ENCODE assay signal across 20 cellular contexts in genomic region chr6:4606016-4606415, GRCh38.
A peak's percentile ranks its signal among the peaks of the same experiment; 100 is the strongest.
DNase-seq lines count a peak whose midpoint lies in the region; ATAC-seq, FAIRE-seq and TF ChIP-seq lines count a peak whose summit lies in the region.
"Had no signal": no experiment of that assay in that cellular context is flagged by ENCODE, and none has a peak within 500 bp of the region (broad histone marks: within the 10 kb centered on the region; RNA-seq: fewer than 3 reads in every experiment).

No MANE protein-coding gene starts in this region.

- in situ Hi-C loops in IMR-90 (cut with MboI; ENCODE audit: low sequenced_read_pairs) (no loop called here), K562 (cut with MboI) (no loop called here)

- DNase-seq in IMR-90 (no peak), K562 (ENCODE audit: extremely low read depth in 1 of 4, low spot score in 3 of 4) (no peak), immature natural killer cell (no peak), tibial artery (no peak), GF-D8 (lab: John Stamatoyannopoulos, UW) (no peak)
- no peak for DNase-seq in activated CD4-positive, CD25-positive, alpha-beta regulatory T cell treated with anti-CD3 and anti-CD28 coated beads, Interleukin-2, amount 50 U/mL, for 72 hours
- DNase-seq in activated naive CD4-positive, alpha-beta T cell treated with anti-CD3 and anti-CD28 coated beads, Interleukin-2, amount 50 U/mL, for 16 hours: no peak
- DNase-seq: CD4-positive, CD25-positive, alpha-beta regulatory T cell; HFFc6; NCI-H1048; NCI-H1417; NCI-H1694; NCI-H2029 treated with DMSO at 0.1 percent for 48 hours; NCI-H526 treated with DMSO at 0.1 percent for 48 hours; SIG-M5; SK-N-SH had no signal

- H2BK120ac ChIP-seq in IMR-90 (ENCODE audit: low read depth, low read length): no peak overlapping the region

- H3K4me3 Mint-ChIP-seq in immature natural killer cell: peak overlapping the region in 4 of 5 donors; percentile 39 to 83 (median 58)
- H3K4me3 Mint-ChIP-seq: CD4-positive, CD25-positive, alpha-beta regulatory T cell had no signal

- H3K36me3 ChIP-seq in IMR-90 (ENCODE audit: control insufficient read depth, insufficient read depth, low read length) (no peaks in the 10 kb centered on the region), K562 (ENCODE audit: control insufficient read depth, insufficient read depth, low read length) (no peaks in the 10 kb centered on the region), tibial artery (no peaks in the 10 kb centered on the region)
- H3K36me3 ChIP-seq: BLaER1, HAP-1 had no signal

- POLR2A ChIA-PET in IMR-90 (lab: Charles Lee; ENCODE audit: unreplicated experiment) (no interaction called here), K562 (lab: Yijun Ruan, JAX) (interaction anchor here (0.7 kb wide), 1 partner anchor 139 kb away, joined by 3 read pairs; no protein-coding TSS in a partner anchor)

- intact Hi-C loops in IMR-90 (cut with micrococcal nuclease): no loop called here
- intact Hi-C loops in K562 (cut with micrococcal nuclease): no loop called here
- intact Hi-C loops in tibial artery (cut with DNase I; ENCODE audit: low total_unique reads): loop anchor here (10.0 kb wide), 1 partner anchor 609 kb away; no protein-coding TSS in a partner anchor

- TF ChIP-seq CTCF in IMR-90 (conservative IDR thresholded peaks at IDR 0.05; ENCODE audit: low read depth, low read length) (no peak), K562 (IDR thresholded peaks at IDR 0.05 in 2 of 3, conservative IDR thresholded peaks at IDR 0.05 in 1 of 3; ENCODE audit: insufficient read depth in 2 of 3, low read depth in 1 of 3, low read length in 3 of 3) (0 out of 6 replicates have a peak, but pooled peaks of 1 of the 3 experiments have one; percentile 14), tibial artery (IDR thresholded peaks at IDR 0.05) (no peak)

- H3K14ac ChIP-seq in IMR-90 (replicated peaks; ENCODE audit: low read depth, low read length): no peak overlapping the region

- 87% methylated on average over 3 of the region's 7 CpGs; no CpG with 5 or more reads in 1 of the 2 experiments for WGBS in IMR-90 (ENCODE audit: extremely low coverage in 2 of 2, insufficient read length in 1 of 2), 2 experiments
- 2% methylated on average over 7 of the region's 7 CpGs for WGBS in K562 (ENCODE audit: insufficient coverage, low coverage, missing lambda C conversion rate)

- H2AK5ac ChIP-seq in IMR-90 (ENCODE audit: low read depth, low read length): peak overlapping the region; percentile 17

- H4K5ac ChIP-seq in IMR-90 (ENCODE audit: low read depth, low read length): no peak overlapping the region

- no peak for TF ChIP-seq RAD21 in IMR-90 (IDR thresholded peaks at IDR 0.05; ENCODE audit: low read length)
- no peak for TF ChIP-seq RAD21 in K562 (CRISPR knock-in tag; conservative IDR thresholded peaks at IDR 0.05 in 1 of 2, IDR thresholded peaks at IDR 0.05 in 1 of 2)

- no peaks in the 10 kb centered on the region for H3K79me2 ChIP-seq in K562 (ENCODE audit: control insufficient read depth, insufficient read depth, low read length)

- H4K20me1 ChIP-seq in IMR-90 (ENCODE audit: insufficient read depth, low read length) (no peaks in the 10 kb centered on the region), K562 (replicated peaks; ENCODE audit: control insufficient read depth, insufficient read depth, low read length) (no peaks in the 10 kb centered on the region)
- H4K20me1 ChIP-seq: BLaER1 had no signal

- no peak overlapping the region for H2BK20ac ChIP-seq in IMR-90 (ENCODE audit: low read depth, low read length)

- H3K27me3 ChIP-seq in IMR-90 (ENCODE audit: control insufficient read depth, insufficient read depth, low read length) (no peaks in the 10 kb centered on the region), K562 (ENCODE audit: control insufficient read depth in 2 of 2, insufficient read depth in 2 of 2, low read length in 2 of 2) (peaks cover 26 to 43% of the 10 kb centered on the region in 2 experiments; a peak in 4 of 5 replicates), tibial artery (no peaks in the 10 kb centered on the region)
- H3K27me3 ChIP-seq: BLaER1 had no signal

- CTCF ChIA-PET in IMR-90 (lab: Yijun Ruan, JAX): no interaction called here
- CTCF ChIA-PET in K562 (lab: Yijun Ruan, JAX; ENCODE audit: low intra/inter-chr PET ratio): no interaction called here

- dilution Hi-C loops in IMR-90 (cut with HindIII; ENCODE audit: low sequenced_read_pairs, unreplicated experiment): no loop called here

- H3K9me1 ChIP-seq in IMR-90 (ENCODE audit: insufficient read depth, low read length): peaks cover 17% of the 10 kb centered on the region
- no peaks in the 10 kb centered on the region for H3K9me1 ChIP-seq in K562 (ENCODE audit: control insufficient read depth, insufficient read depth, low read length)

- H3K9me3 Mint-ChIP-seq in immature natural killer cell: no peaks in the 10 kb centered on the region

- H3K4me1 Mint-ChIP-seq in immature natural killer cell: peaks cover 67 to 70% of the 10 kb centered on the region in 2 donors
- H3K4me1 Mint-ChIP-seq: CD4-positive, CD25-positive, alpha-beta regulatory T cell had no signal

- no peak overlapping the region for H3K56ac ChIP-seq in IMR-90 (ENCODE audit: extremely low read depth, insufficient read depth, low read length)

- H3K4ac ChIP-seq in IMR-90 (ENCODE audit: low read depth, low read length): no peak overlapping the region

- no peak overlapping the region for H4K91ac ChIP-seq in IMR-90 (ENCODE audit: insufficient read depth, low read depth, low read length)

- BruUV-seq in IMR-90 (replicated peaks; lab: Mats Ljungman, UMichigan): no TSS peak
- BruUV-seq in K562 (replicated peaks; lab: Mats Ljungman, UMichigan): no TSS peak

- H2AK9ac ChIP-seq in IMR-90 (replicated peaks; ENCODE audit: low read depth, low read length, poor library complexity): no peak overlapping the region

- H3K4me3 ChIP-seq in IMR-90 (ENCODE audit: insufficient read depth, low read depth, low read length): no peak overlapping the region
- H3K4me3 ChIP-seq in K562: no peak overlapping the region
- H3K4me3 ChIP-seq in tibial artery: no peak overlapping the region
- H3K4me3 ChIP-seq: BLaER1, HAP-1 had no signal

- no peak overlapping the region for H3K27ac ChIP-seq in IMR-90 (ENCODE audit: insufficient read depth, low read length)
- H3K27ac ChIP-seq in K562 (ENCODE audit: extremely low read depth, low read depth, low read length): no peak overlapping the region
- no peak overlapping the region for H3K27ac ChIP-seq in tibial artery
- H3K27ac ChIP-seq: BLaER1 had no signal

- H3K9me3 ChIP-seq in IMR-90 (ENCODE audit: control insufficient read depth, insufficient read depth, low read length) (no peaks in the 10 kb centered on the region), K562 (replicated peaks; ENCODE audit: control insufficient read depth, insufficient read depth, low read depth, low read length) (no peaks in the 10 kb centered on the region), tibial artery (no peaks in the 10 kb centered on the region)
- H3K9me3 ChIP-seq: BLaER1, HAP-1, SK-N-SH had no signal

- no peak for ATAC-seq in IMR-90 (ENCODE audit: low read depth)
- ATAC-seq in K562: 0 out of 3 replicates have a peak, but pooled peaks have one; percentile 20

- H3K4me2 ChIP-seq in IMR-90 (ENCODE audit: low read depth, low read length) (no peak overlapping the region), K562 (ENCODE audit: insufficient read depth, low read length) (no peak overlapping the region)
- H3K4me2 ChIP-seq: BLaER1 had no signal

- no peak overlapping the region for H2BK15ac ChIP-seq in IMR-90 (ENCODE audit: low read depth, low read length)

- peak overlapping the region in 1 of 6 donors; percentile 48 for H3K27ac Mint-ChIP-seq in immature natural killer cell
- H3K27ac Mint-ChIP-seq: CD4-positive, CD25-positive, alpha-beta regulatory T cell; HFFc6 had no signal

- peaks cover 0 to 4% (median 3%) of the 10 kb centered on the region in 3 donors for H3K36me3 Mint-ChIP-seq in immature natural killer cell
- H3K36me3 Mint-ChIP-seq: CD4-positive, CD25-positive, alpha-beta regulatory T cell had no signal

- H3K4me1 ChIP-seq in IMR-90 (ENCODE audit: control insufficient read depth, insufficient read depth, low read length): peaks cover 10% of the 10 kb centered on the region
- H3K4me1 ChIP-seq in K562 (replicated peaks in 1 of 2; ENCODE audit: control insufficient read depth in 2 of 2, insufficient read depth in 2 of 2, low read length in 2 of 2): peaks cover 3 to 7% of the 10 kb centered on the region in 2 experiments; a peak in 4 of 5 replicates
- H3K4me1 ChIP-seq in tibial artery: peaks cover 0 to 35% (median 26%) of the 10 kb centered on the region in 4 donors
- H3K4me1 ChIP-seq: HAP-1 had no signal

- H3K9ac ChIP-seq in IMR-90 (ENCODE audit: low read depth, low read length): no peak overlapping the region
- no peak overlapping the region for H3K9ac ChIP-seq in K562 (ENCODE audit: insufficient read depth in 1 of 2, low read depth in 2 of 2, low read length in 2 of 2)
- H3K9ac ChIP-seq: BLaER1, SK-N-SH had no signal

- H2AFZ ChIP-seq in IMR-90 (replicated peaks; ENCODE audit: low read length, poor library complexity): no peak overlapping the region
- no peak overlapping the region for H2AFZ ChIP-seq in K562 (ENCODE audit: low read depth, low read length)

- H2BK5ac ChIP-seq in IMR-90 (ENCODE audit: low read depth, low read length, poor library complexity, severe bottlenecking): no peak overlapping the region

- no peaks in the 10 kb centered on the region for H3K79me1 ChIP-seq in IMR-90 (ENCODE audit: low read depth in 1 of 2, low read length in 2 of 2)

- H3K23ac ChIP-seq in IMR-90 (ENCODE audit: low read depth, low read length): no peak overlapping the region

- H4K8ac ChIP-seq in IMR-90 (ENCODE audit: low read depth in 2 of 2, low read length in 2 of 2): no peak overlapping the region

- no peak overlapping the region for H3K18ac ChIP-seq in IMR-90 (ENCODE audit: low read depth, low read length)

- peaks cover 2 to 3% (median 3%) of the 10 kb centered on the region in 3 donors for H3K27me3 Mint-ChIP-seq in immature natural killer cell (ENCODE audit: low read depth in 3 of 3)
- H3K27me3 Mint-ChIP-seq: CD4-positive, CD25-positive, alpha-beta regulatory T cell had no signal

- TF ChIP-seq EP300 in K562 (IDR thresholded peaks at IDR 0.05; ENCODE audit: low read length): no peak

- no peak for FAIRE-seq in K562 (lab: Jason Lieb, UNC)
- FAIRE-seq: A204.1, D721Med had no signal

- no peak for TF ChIP-seq POLR2A in IMR-90 (IDR thresholded peaks at IDR 0.05; ENCODE audit: low read depth, low read length)
- TF ChIP-seq POLR2A in K562 (conservative IDR thresholded peaks at IDR 0.05): no peak

TF ChIP-seq in IMR-90, 13 proteins besides CTCF, POLR2A, EP300 and RAD21 (continues in another document):
- no peak for TF ChIP-seq NFE2L2 (IDR thresholded peaks at IDR 0.05; ENCODE audit: low read depth, low read length)
- no peak for TF ChIP-seq MXI1 (IDR thresholded peaks at IDR 0.05; ENCODE audit: borderline replicate concordance, low read depth, low read length)
- TF ChIP-seq SMC3 (IDR thresholded peaks at IDR 0.05; ENCODE audit: low read depth, low read length): no peak
- no peak for TF ChIP-seq RCOR1 (IDR thresholded peaks at IDR 0.05; ENCODE audit: insufficient replicate concordance, low read length)

TF ChIP-seq in K562, 482 proteins besides CTCF, POLR2A, EP300 and RAD21 (continues in another document):
- TF ChIP-seq SRF (CRISPR knock-in tag; IDR thresholded peaks at IDR 0.05) (no peak), NUFIP1 (IDR thresholded peaks at IDR 0.05; ENCODE audit: partially characterized antibody) (no peak), ZNF785 (CRISPR knock-in tag; IDR thresholded peaks at IDR 0.05) (no peak)
